Comparison of ENCODE assay signal across 14 cellular contexts in genomic region chr16:23862556-23862955, GRCh38. TPM values are rescaled to one million over a fixed set of nuclear protein-coding genes. Genes with fewer than 3 reads are reported as not detected.
"Had no signal": no experiment of that assay in that cellular context is flagged by ENCODE, and none has a peak within 500 bp of the region (broad histone marks: within the 10 kb centered on the region; RNA-seq: fewer than 3 reads in every experiment).

No MANE protein-coding gene starts in this region.

- H3K9me3 ChIP-seq: sigmoid colon, testis had no signal

- DNase-seq: activated CD4-positive, alpha-beta T cell treated with anti-CD3 and anti-CD28 coated beads for 4 hours; hypothalamus; sigmoid colon; stimulated activated CD4-positive, alpha-beta T cell treated with anti-CD3 and anti-CD28 coated beads, Interleukin-12 subunit alpha, Interleukin-12 subunit beta, amount 100 ng/mL, for 4 hours; stimulated activated CD4-positive, alpha-beta T cell treated with anti-CD3 and anti-CD28 coated beads, Interleukin-2, amount 100 ng/mL, for 48 hours; stimulated activated naive CD8-positive, alpha-beta T cell treated with anti-CD3 and anti-CD28 coated beads, Interleukin-15, amount 100 ng/mL, for 72 hours; T1000; testis; WERI-Rb-1 had no signal

- H3K36me3 ChIP-seq: sigmoid colon, WERI-Rb-1 had no signal

- H3K27ac ChIP-seq: testis, WERI-Rb-1 had no signal

- FAIRE-seq: astrocyte, endometrium had no signal

- H3K4me3 ChIP-seq: testis had no signal

- ATAC-seq: esophagus mucosa had no signal

- H3K27me3 ChIP-seq: sigmoid colon, testis had no signal

RNA-seq across cellular contexts. Expression of gene PRKCB, which starts 26.8 kb away (rescaled TPM):
- total RNA-seq: glomerular endothelial cell, osteocyte had no signal
